Comparison of ENCODE assay signal across 22 cellular contexts in the genomic region with DNA sequence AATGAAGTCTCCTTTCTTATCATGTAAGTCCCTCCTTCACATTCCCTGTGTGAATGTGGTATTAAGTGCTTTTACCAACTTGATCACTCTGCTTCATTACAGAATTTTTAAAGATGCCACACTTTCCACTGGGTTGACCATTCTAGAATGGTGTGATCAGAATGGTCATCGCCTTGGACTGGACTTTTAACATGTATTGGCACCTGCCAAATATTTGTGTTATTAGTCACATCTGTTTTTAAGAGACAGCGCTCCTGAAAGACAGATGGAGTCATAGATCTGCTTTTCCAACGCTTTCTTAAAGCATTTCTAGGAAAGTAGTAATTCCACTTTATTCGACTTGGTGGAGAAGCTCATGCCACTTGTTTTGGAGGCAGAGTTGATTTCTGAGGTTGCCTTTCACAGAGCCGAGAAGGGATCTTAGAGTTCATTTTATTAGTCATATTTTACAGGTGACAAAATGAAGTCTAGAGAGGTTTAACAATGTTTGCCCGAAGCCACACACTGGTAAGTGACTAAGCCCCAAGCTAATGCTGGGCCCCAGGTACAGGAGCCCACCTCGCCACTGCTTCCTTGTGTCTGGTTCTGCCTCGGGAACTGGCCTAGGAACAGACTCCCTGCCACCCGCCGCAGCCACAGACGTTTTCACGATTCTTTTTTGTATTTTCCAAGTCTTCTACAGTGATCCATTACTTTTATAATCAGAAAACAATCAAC.
"Had no signal": no experiment of that assay in that cellular context is flagged by ENCODE, and none has a peak within 500 bp of the region (broad histone marks: within the 10 kb centered on the region; RNA-seq: fewer than 3 reads in every experiment).

No MANE protein-coding gene starts in this region.

- H3K9me3 Mint-ChIP-seq: activated naive CD4-positive, alpha-beta T cell treated with anti-CD3 and anti-CD28 coated beads, Interleukin-2, amount 50 U/mL, for 24 hours; activated T-cell treated with anti-CD3 and anti-CD28 coated beads, Interleukin-2, amount 50 U/mL, for 72 hours; natural killer cell; stimulated activated naive CD8-positive, alpha-beta T cell treated with anti-CD3 and anti-CD28 coated beads, Interleukin-15, amount 100 ng/mL, for 72 hours had no signal

- DNase-seq: activated CD4-positive, alpha-beta T cell treated with anti-CD3 and anti-CD28 coated beads, Interleukin-2, amount 50 U/mL, for 4 hours; activated effector memory CD4-positive, alpha-beta T cell treated with anti-CD3 and anti-CD28 coated beads, Interleukin-2, amount 50 U/mL, for 16 hours; activated T-cell treated with anti-CD3 and anti-CD28 coated beads, Interleukin-2, amount 50 U/mL, for 72 hours; adrenal gland; cerebellar nuclear complex; cortex of kidney; erythroblast; foreskin melanocyte; left ventricle myocardium inferior; natural killer cell; nucleus accumbens; posterior cingulate gyrus; stimulated activated CD4-positive, alpha-beta T cell treated with anti-CD3 and anti-CD28 coated beads, Interleukin-2, amount 100 ng/mL, for 24 hours; stimulated activated naive CD8-positive, alpha-beta T cell treated with anti-CD3 and anti-CD28 coated beads, Interleukin-15, amount 100 ng/mL, for 72 hours; SW 1271; transverse colon; WERI-Rb-1 had no signal

- H3K9me3 ChIP-seq: adrenal gland, breast epithelium, left ventricle myocardium inferior, suprapubic skin, transverse colon had no signal

- H3K4me3 ChIP-seq: adrenal gland, breast epithelium, left ventricle myocardium inferior, suprapubic skin, transverse colon had no signal

- H3K27me3 ChIP-seq: adrenal gland had no signal

- H3K36me3 ChIP-seq: adrenal gland, breast epithelium, left ventricle myocardium inferior, suprapubic skin, transverse colon, WERI-Rb-1 had no signal

- H3K4me3 Mint-ChIP-seq: activated naive CD4-positive, alpha-beta T cell treated with anti-CD3 and anti-CD28 coated beads, Interleukin-2, amount 50 U/mL, for 24 hours; natural killer cell had no signal

- FAIRE-seq: astrocyte, endometrium had no signal

- H3K27ac Mint-ChIP-seq: activated naive CD4-positive, alpha-beta T cell treated with anti-CD3 and anti-CD28 coated beads, Interleukin-2, amount 50 U/mL, for 24 hours; activated T-cell treated with anti-CD3 and anti-CD28 coated beads, Interleukin-2, amount 50 U/mL, for 72 hours; natural killer cell; stimulated activated naive CD8-positive, alpha-beta T cell treated with anti-CD3 and anti-CD28 coated beads, Interleukin-15, amount 100 ng/mL, for 72 hours had no signal

- H3K36me3 Mint-ChIP-seq: activated naive CD4-positive, alpha-beta T cell treated with anti-CD3 and anti-CD28 coated beads, Interleukin-2, amount 50 U/mL, for 24 hours; natural killer cell had no signal

- ATAC-seq: activated T-cell treated with anti-CD3 and anti-CD28 coated beads, Interleukin-2, amount 50 U/mL, for 72 hours; natural killer cell; stimulated activated naive CD8-positive, alpha-beta T cell treated with anti-CD3 and anti-CD28 coated beads, Interleukin-15, amount 100 ng/mL, for 72 hours had no signal

- H3K27ac ChIP-seq: adrenal gland, breast epithelium, left ventricle myocardium inferior, suprapubic skin, transverse colon, WERI-Rb-1 had no signal

- H3K4me1 ChIP-seq: breast epithelium had no signal
